Comparison of ENCODE assay signal across 17 cellular contexts in genomic region chr2:71637736-71638135, GRCh38.
A peak's percentile ranks its signal among the peaks of the same experiment; 100 is the strongest.
DNase-seq lines count a peak whose midpoint lies in the region; ATAC-seq and TF ChIP-seq lines count a peak whose summit lies in the region.
"Had no signal": no experiment of that assay in that cellular context is flagged by ENCODE, and none has a peak within 500 bp of the region (broad histone marks: within the 10 kb centered on the region; RNA-seq: fewer than 3 reads in every experiment).

No MANE protein-coding gene starts in this region.

- H3K27ac Mint-ChIP-seq in CD8-positive, alpha-beta T cell: no peak overlapping the region
- H3K27ac Mint-ChIP-seq: CD4-positive, alpha-beta memory T cell; HFFc6; IgD-negative memory B cell had no signal

- no peak overlapping the region for H3K4me3 ChIP-seq in neutrophil (ENCODE audit: low read depth in 1 of 2, low read length in 1 of 2)
- no peak overlapping the region for H3K4me3 ChIP-seq in CD8-positive, alpha-beta T cell (ENCODE audit: low read depth, low read length)
- H3K4me3 ChIP-seq: A549 had no signal

- no peaks in the 10 kb centered on the region for H3K4me1 Mint-ChIP-seq in CD8-positive, alpha-beta T cell (ENCODE audit: low read depth)
- H3K4me1 Mint-ChIP-seq: CD4-positive, alpha-beta memory T cell; IgD-negative memory B cell had no signal

- H3K36me3 ChIP-seq in neutrophil: peaks cover 48% of the 10 kb centered on the region
- H3K36me3 ChIP-seq in CD8-positive, alpha-beta T cell (ENCODE audit: insufficient read depth, low read length): no peaks in the 10 kb centered on the region
- H3K36me3 ChIP-seq: BE2C had no signal

- no peak for TF ChIP-seq CTCF in neutrophil (IDR thresholded peaks at IDR 0.05)
- no peak for TF ChIP-seq CTCF in CD8-positive, alpha-beta T cell (IDR thresholded peaks at IDR 0.05)

- DNase-seq in NCI-H146 (lab: John Stamatoyannopoulos, UW) (peak; percentile 53), left kidney (ENCODE audit: low read depth, low spot score) (peak; percentile 17)
- no peak for DNase-seq in CD8-positive, alpha-beta T cell
- DNase-seq: BE2C; CD4-positive, alpha-beta memory T cell; COR-L47; DMS153; DMS79 treated with DMSO at 0.1 percent for 48 hours; EL; HCEC 1CT; HFFc6 had no signal

- H3K9me3 Mint-ChIP-seq in CD8-positive, alpha-beta T cell: no peaks in the 10 kb centered on the region
- H3K9me3 Mint-ChIP-seq: CD4-positive, alpha-beta memory T cell; HFFc6; IgD-negative memory B cell had no signal

- H3K4me1 ChIP-seq in neutrophil (ENCODE audit: control insufficient read depth in 1 of 2, insufficient read depth in 1 of 2, low read depth in 1 of 2, low read length in 1 of 2): peaks cover 65 to 68% of the 10 kb centered on the region in 2 experiments
- no peaks in the 10 kb centered on the region for H3K4me1 ChIP-seq in CD8-positive, alpha-beta T cell (ENCODE audit: insufficient read depth, low read length)
- H3K4me1 ChIP-seq: A549, BE2C had no signal

- H3K9me3 ChIP-seq in neutrophil: no peaks in the 10 kb centered on the region
- no peaks in the 10 kb centered on the region for H3K9me3 ChIP-seq in CD8-positive, alpha-beta T cell (ENCODE audit: low read length)
- H3K9me3 ChIP-seq: A549, BE2C had no signal

- ATAC-seq in CD8-positive, alpha-beta T cell: no peak
- ATAC-seq in HG02623 (IDR thresholded peaks at IDR 0.05; ENCODE audit: unreplicated experiment) (no peak), HG03378 (IDR thresholded peaks at IDR 0.05; ENCODE audit: unreplicated experiment) (no peak)

- POLR2A ChIA-PET in CD8-positive, alpha-beta T cell (lab: Charles Lee): no interaction called here

- H3K4me3 Mint-ChIP-seq in CD8-positive, alpha-beta T cell: no peak overlapping the region
- H3K4me3 Mint-ChIP-seq: CD4-positive, alpha-beta memory T cell; HFFc6; IgD-negative memory B cell had no signal

- H3K27me3 Mint-ChIP-seq in CD8-positive, alpha-beta T cell (ENCODE audit: low read depth): peaks cover 16% of the 10 kb centered on the region

- peak overlapping the region; percentile 75 for H3K27ac ChIP-seq in neutrophil
- no peak overlapping the region for H3K27ac ChIP-seq in CD8-positive, alpha-beta T cell (ENCODE audit: low read depth, low read length)
- H3K27ac ChIP-seq: A549, C4-2B had no signal

- CTCF ChIA-PET in CD8-positive, alpha-beta T cell (lab: Charles Lee): no interaction called here

- intact Hi-C loops in CD8-positive, alpha-beta T cell (cut with DNase I, micrococcal nuclease): no loop called here

- no peaks in the 10 kb centered on the region for H3K27me3 ChIP-seq in neutrophil
- no peaks in the 10 kb centered on the region for H3K27me3 ChIP-seq in CD8-positive, alpha-beta T cell (ENCODE audit: insufficient read depth, low read length)
- H3K27me3 ChIP-seq: BE2C had no signal

- H3K36me3 Mint-ChIP-seq in CD8-positive, alpha-beta T cell: no peaks in the 10 kb centered on the region
- H3K36me3 Mint-ChIP-seq: CD4-positive, alpha-beta memory T cell; IgD-negative memory B cell had no signal

Comparison
In these comparisons a context has a peak if more than half of its experiments do, and no peak if none do; other contexts are left out.
1. DNase-seq: peak in NCI-H146 (single experiment) and left kidney (single experiment); none in CD8-positive, alpha-beta T cell (0 of 7).